Comparison of ENCODE assay signal across 21 cellular contexts in the genomic region with DNA sequence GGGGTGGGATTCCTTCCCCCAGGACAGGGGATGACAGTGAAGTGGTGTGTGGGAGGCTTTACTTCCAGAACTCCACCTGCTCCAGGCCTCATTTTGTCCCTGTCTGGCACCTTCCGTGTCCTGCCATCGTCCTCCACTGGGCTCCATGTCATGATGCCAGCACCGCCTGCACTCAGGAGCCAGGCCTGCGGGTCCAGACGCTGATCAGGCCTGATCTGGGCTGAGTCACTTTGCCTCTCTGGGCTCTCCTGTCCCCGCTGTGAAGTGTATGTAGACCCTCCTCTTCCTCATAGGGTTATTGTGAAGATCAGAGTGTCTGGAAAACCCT. TPM values are rescaled to one million over a fixed set of nuclear protein-coding genes. Genes with fewer than 3 reads are reported as not detected.
DNase-seq lines count a peak whose midpoint lies in the region; ATAC-seq and TF ChIP-seq lines count a peak whose summit lies in the region.
"Had no signal": no experiment of that assay in that cellular context is flagged by ENCODE, and none has a peak within 500 bp of the region (broad histone marks: within the 10 kb centered on the region; RNA-seq: fewer than 3 reads in every experiment).

No MANE protein-coding gene starts in this region.

- H3F3A ChIP-seq in GM23338 (replicated peaks; ENCODE audit: low read depth) = peaks cover 31% of the 10 kb centered on the region

- no peak overlapping the region for H2AFZ ChIP-seq in GM23338

- no peaks in the 10 kb centered on the region for H3K9me3 ChIP-seq in CD8-positive, alpha-beta memory T cell (ENCODE audit: low read length)

- peak overlapping the region; percentile 69; the same call in 1 of the 2 replicates for H3K27ac ChIP-seq in GM23338 (ENCODE audit: low read depth)
- H3K27ac ChIP-seq in CD8-positive, alpha-beta memory T cell (ENCODE audit: low read depth, low read length) = no peak overlapping the region
- H3K27ac ChIP-seq: C4-2B had no signal

- H3K27me3 ChIP-seq in GM23338 (ENCODE audit: insufficient read depth) = no peaks in the 10 kb centered on the region
- H3K27me3 ChIP-seq in CD8-positive, alpha-beta memory T cell (ENCODE audit: insufficient read depth, low read length, poor library complexity, severe bottlenecking) = no peaks in the 10 kb centered on the region

- POLR2A ChIA-PET in CD8-positive, alpha-beta memory T cell (lab: Charles Lee) = no interaction called here

- H3K27me3 Mint-ChIP-seq in GM23338 (ENCODE audit: insufficient read depth, low read depth, poor library complexity) (peaks cover 13% of the 10 kb centered on the region), glutamatergic neuron (ENCODE audit: unreplicated experiment) (peaks cover 4% of the 10 kb centered on the region)
- H3K27me3 Mint-ChIP-seq in activated T-helper 17 cell treated with anti-CD3 and anti-CD28 coated beads, Interleukin-2, amount 50 U/mL, for 72 hours = no peaks in the 10 kb centered on the region
- no peaks in the 10 kb centered on the region for H3K27me3 Mint-ChIP-seq in CD8-positive, alpha-beta memory T cell

- no peaks in the 10 kb centered on the region for H3K9me2 ChIP-seq in GM23338 (ENCODE audit: insufficient read depth)

- no peak for TF ChIP-seq CTCF in GM23338 (conservative IDR thresholded peaks at IDR 0.05; ENCODE audit: low read depth in 2 of 2)
- no peak for TF ChIP-seq CTCF in glutamatergic neuron (IDR thresholded peaks at IDR 0.05; ENCODE audit: partially characterized antibody, unreplicated experiment)

- ATAC-seq in GM23338 = no peak
- no peak for ATAC-seq in activated T-helper 17 cell treated with anti-CD3 and anti-CD28 coated beads, Interleukin-2, amount 50 U/mL, for 72 hours (replicated peaks)
- ATAC-seq in stimulated activated effector memory CD8-positive, alpha-beta T cell treated with anti-CD3 and anti-CD28 coated beads, Interleukin-12 subunit alpha, Interleukin-12 subunit beta, amount 100 ng/mL, for 72 hours = no peak
- ATAC-seq: SK-N-SH treated with all-trans-retinoic acid at 6 μM for 48 hours had no signal

- H3K4me3 ChIP-seq in GM23338 = no peak overlapping the region
- no peak overlapping the region for H3K4me3 ChIP-seq in CD8-positive, alpha-beta memory T cell (ENCODE audit: low read length)

- no peak for DNase-seq in GM23338 (ENCODE audit: low spot score)
- DNase-seq in glutamatergic neuron = no peak
- no peak for DNase-seq in stimulated activated effector memory CD8-positive, alpha-beta T cell treated with anti-CD3 and anti-CD28 coated beads, Interleukin-12 subunit alpha, Interleukin-12 subunit beta, amount 100 ng/mL, for 72 hours (ENCODE audit: low spot score in 2 of 2)
- DNase-seq in germinal center (ENCODE audit: low spot score) = no peak
- DNase-seq in NCI-H1436 (lab: John Stamatoyannopoulos, UW) = no peak
- DNase-seq in CD8-positive, alpha-beta memory T cell = no peak
- DNase-seq: COR-L47, DMS 273 treated with DMSO at 0.1 percent for 48 hours, GDM1, GOT3, MM.1S, NCI-H1092, NCI-H1694 treated with DMSO at 0.1 percent for 48 hours, NCI-H2107, SIG-M5 had no signal

- peaks cover 21% of the 10 kb centered on the region; the same call in 1 of the 2 replicates for H3K4me1 ChIP-seq in GM23338 (ENCODE audit: insufficient read depth)
- H3K4me1 ChIP-seq in CD8-positive, alpha-beta memory T cell (ENCODE audit: insufficient read depth, low read length) = no peaks in the 10 kb centered on the region

- no peaks in the 10 kb centered on the region for H3K79me2 ChIP-seq in GM23338 (replicated peaks; ENCODE audit: insufficient read depth)

- H3K4me1 Mint-ChIP-seq in GM23338 (peaks cover 29% of the 10 kb centered on the region), glutamatergic neuron (ENCODE audit: low read depth, unreplicated experiment) (peaks cover 5% of the 10 kb centered on the region)
- H3K4me1 Mint-ChIP-seq in activated T-helper 17 cell treated with anti-CD3 and anti-CD28 coated beads, Interleukin-2, amount 50 U/mL, for 72 hours = peaks cover 6% of the 10 kb centered on the region
- peaks cover 13% of the 10 kb centered on the region for H3K4me1 Mint-ChIP-seq in stimulated activated effector memory CD8-positive, alpha-beta T cell treated with anti-CD3 and anti-CD28 coated beads, Interleukin-12 subunit alpha, Interleukin-12 subunit beta, amount 100 ng/mL, for 72 hours
- H3K4me1 Mint-ChIP-seq in CD8-positive, alpha-beta memory T cell = peaks cover 0 to 7% (median 3%) of the 10 kb centered on the region in 3 donors

- H3K36me3 Mint-ChIP-seq in GM23338 (ENCODE audit: low read depth) (peaks cover 57% of the 10 kb centered on the region), glutamatergic neuron (ENCODE audit: unreplicated experiment) (peaks cover 4% of the 10 kb centered on the region)
- H3K36me3 Mint-ChIP-seq in activated T-helper 17 cell treated with anti-CD3 and anti-CD28 coated beads, Interleukin-2, amount 50 U/mL, for 72 hours (ENCODE audit: low read depth) = peaks cover 51% of the 10 kb centered on the region
- H3K36me3 Mint-ChIP-seq in stimulated activated effector memory CD8-positive, alpha-beta T cell treated with anti-CD3 and anti-CD28 coated beads, Interleukin-12 subunit alpha, Interleukin-12 subunit beta, amount 100 ng/mL, for 72 hours = peaks cover 55% of the 10 kb centered on the region
- peaks cover 4 to 62% (median 5%) of the 10 kb centered on the region in 3 donors for H3K36me3 Mint-ChIP-seq in CD8-positive, alpha-beta memory T cell

- peak overlapping the region; percentile 90 for H3K27ac Mint-ChIP-seq in GM23338
- peak overlapping the region; percentile 43 for H3K27ac Mint-ChIP-seq in activated T-helper 17 cell treated with anti-CD3 and anti-CD28 coated beads, Interleukin-2, amount 50 U/mL, for 72 hours
- no peak overlapping the region for H3K27ac Mint-ChIP-seq in glutamatergic neuron (ENCODE audit: unreplicated experiment)
- H3K27ac Mint-ChIP-seq in stimulated activated effector memory CD8-positive, alpha-beta T cell treated with anti-CD3 and anti-CD28 coated beads, Interleukin-12 subunit alpha, Interleukin-12 subunit beta, amount 100 ng/mL, for 72 hours = peak overlapping the region; percentile 23
- peak overlapping the region in 2 of 8 donors; percentile 66 to 91 for H3K27ac Mint-ChIP-seq in CD8-positive, alpha-beta memory T cell

- CTCF ChIA-PET in CD8-positive, alpha-beta memory T cell (lab: Charles Lee) = no interaction called here

- H4K20me1 ChIP-seq in GM23338 (replicated peaks; ENCODE audit: insufficient read depth) = no peaks in the 10 kb centered on the region; the same call in 1 of the 2 replicates

- H3K4me2 ChIP-seq in GM23338 = no peak overlapping the region

- H3K36me3 ChIP-seq in GM23338 (ENCODE audit: insufficient read depth) = no peaks in the 10 kb centered on the region
- H3K36me3 ChIP-seq in CD8-positive, alpha-beta memory T cell (ENCODE audit: insufficient read depth, low read length) = peaks cover 9% of the 10 kb centered on the region

- H3K4me3 Mint-ChIP-seq in GM23338 = peak overlapping the region; percentile 66; the same call in 2 of the 3 replicates
- H3K4me3 Mint-ChIP-seq in activated T-helper 17 cell treated with anti-CD3 and anti-CD28 coated beads, Interleukin-2, amount 50 U/mL, for 72 hours = no peak overlapping the region
- peak overlapping the region; percentile 20 for H3K4me3 Mint-ChIP-seq in glutamatergic neuron (ENCODE audit: unreplicated experiment)
- no peak overlapping the region for H3K4me3 Mint-ChIP-seq in stimulated activated effector memory CD8-positive, alpha-beta T cell treated with anti-CD3 and anti-CD28 coated beads, Interleukin-12 subunit alpha, Interleukin-12 subunit beta, amount 100 ng/mL, for 72 hours
- H3K4me3 Mint-ChIP-seq in CD8-positive, alpha-beta memory T cell = no peak overlapping the region

- H3K9me3 Mint-ChIP-seq in GM23338 (no peaks in the 10 kb centered on the region), glutamatergic neuron (ENCODE audit: unreplicated experiment) (peaks cover 7% of the 10 kb centered on the region)
- H3K9me3 Mint-ChIP-seq in activated T-helper 17 cell treated with anti-CD3 and anti-CD28 coated beads, Interleukin-2, amount 50 U/mL, for 72 hours = no peaks in the 10 kb centered on the region
- no peaks in the 10 kb centered on the region for H3K9me3 Mint-ChIP-seq in stimulated activated effector memory CD8-positive, alpha-beta T cell treated with anti-CD3 and anti-CD28 coated beads, Interleukin-12 subunit alpha, Interleukin-12 subunit beta, amount 100 ng/mL, for 72 hours
- H3K9me3 Mint-ChIP-seq in CD8-positive, alpha-beta memory T cell = no peaks in the 10 kb centered on the region

RNA-seq across cellular contexts. Expression of a gene that starts 9.6 kb away (rescaled TPM):
- 25.7 and 34.8 TPM in 2 replicates for total RNA-seq in GM23338 (2014; rRNA removed; shearing (Covaris generic))
- 24.3 TPM in 2 replicates for polyA plus RNA-seq in GM23338 (2016; fragmentation: Nextera tagmentation; extraction: Ambion mirVana)
- 10 to 100 TPM; 15.5 to 19.1 TPM for total RNA-seq in activated T-helper 17 cell treated with anti-CD3 and anti-CD28 coated beads, Interleukin-2, amount 50 U/mL, for 72 hours
- total RNA-seq in glutamatergic neuron (ENCODE audit: unreplicated experiment) = 13.6 TPM
- total RNA-seq in CD8-positive, alpha-beta memory T cell = 10 to 100 TPM; 26.1 to 30.1 TPM
- 4.5 TPM for polyA plus RNA-seq in CD8-positive, alpha-beta memory T cell

RNA-seq across cellular contexts. Expression of a gene that starts 14.6 kb away (rescaled TPM):
- total RNA-seq in GM23338 (2014; rRNA removed; shearing (Covaris generic)) = 47.1 and 58.6 TPM in 2 replicates
- polyA plus RNA-seq in GM23338 (2016; fragmentation: Nextera tagmentation; extraction: Ambion mirVana) = 45.6 and 46.4 TPM in 2 replicates
- 10 to 100 TPM; 55.6 to 56.1 TPM for total RNA-seq in activated T-helper 17 cell treated with anti-CD3 and anti-CD28 coated beads, Interleukin-2, amount 50 U/mL, for 72 hours
- 51.0 TPM for total RNA-seq in glutamatergic neuron (ENCODE audit: unreplicated experiment)
- total RNA-seq in CD8-positive, alpha-beta memory T cell = 10 to 100 TPM; 42.3 to 47.2 TPM
- polyA plus RNA-seq in CD8-positive, alpha-beta memory T cell = 23.7 TPM

RNA-seq across cellular contexts. Expression of a gene that starts 36.7 kb away (rescaled TPM):
- total RNA-seq in GM23338 (2014; rRNA removed; shearing (Covaris generic)) = 110 and 129 TPM in 2 replicates
- polyA plus RNA-seq in GM23338 (2016; fragmentation: Nextera tagmentation; extraction: Ambion mirVana) = 34.1 and 37.2 TPM in 2 replicates
- 10 to 100 TPM; 77.5 to 87.0 TPM for total RNA-seq in activated T-helper 17 cell treated with anti-CD3 and anti-CD28 coated beads, Interleukin-2, amount 50 U/mL, for 72 hours
- 175 TPM for total RNA-seq in glutamatergic neuron (ENCODE audit: unreplicated experiment)
- total RNA-seq in CD8-positive, alpha-beta memory T cell = 10 to 100 TPM; 82.5 to 87.7 TPM
- 10.1 TPM for polyA plus RNA-seq in CD8-positive, alpha-beta memory T cell

RNA-seq across cellular contexts. Expression of a gene that starts 40.4 kb away (rescaled TPM):
- not detected in 2 replicates for total RNA-seq in GM23338 (2014; rRNA removed; shearing (Covaris generic))
- 0.82 and 0.99 TPM in 2 replicates for polyA plus RNA-seq in GM23338 (2016; fragmentation: Nextera tagmentation; extraction: Ambion mirVana)
- total RNA-seq in activated T-helper 17 cell treated with anti-CD3 and anti-CD28 coated beads, Interleukin-2, amount 50 U/mL, for 72 hours = under 1 TPM; 0.32 to 0.45 TPM
- total RNA-seq in glutamatergic neuron (ENCODE audit: unreplicated experiment) = not detected
- under 1 TPM; 0.42 to 0.79 TPM for total RNA-seq in CD8-positive, alpha-beta memory T cell
- polyA plus RNA-seq in CD8-positive, alpha-beta memory T cell = not detected
- total RNA-seq: Daoy, LHCN-M2, OCI-LY7 had no signal

RNA-seq across cellular contexts. Expression of a gene that starts 47.5 kb away (rescaled TPM):
- 194 and 209 TPM in 2 replicates for total RNA-seq in GM23338 (2014; rRNA removed; shearing (Covaris generic))
- 188 and 225 TPM in 2 replicates for polyA plus RNA-seq in GM23338 (2016; fragmentation: Nextera tagmentation; extraction: Ambion mirVana)
- total RNA-seq in activated T-helper 17 cell treated with anti-CD3 and anti-CD28 coated beads, Interleukin-2, amount 50 U/mL, for 72 hours = 100 to 1,000 TPM in 1 of 2 donors, 10 to 100 TPM in 1; 82.7 to 109 TPM
- total RNA-seq in glutamatergic neuron (ENCODE audit: unreplicated experiment) = 342 TPM
- total RNA-seq in CD8-positive, alpha-beta memory T cell = 10 to 100 TPM; 91.9 to 93.7 TPM
- 47.7 TPM for polyA plus RNA-seq in CD8-positive, alpha-beta memory T cell

Comparison
In these comparisons a context has a peak if more than half of its experiments do, and no peak if none do; other contexts are left out.
1. H3K4me3 Mint-ChIP-seq: peak in GM23338 (single experiment) and glutamatergic neuron (single experiment); none in activated T-helper 17 cell treated with anti-CD3 and anti-CD28 coated beads, Interleukin-2, amount 50 U/mL, for 72 hours (single experiment), stimulated activated effector memory CD8-positive, alpha-beta T cell treated with anti-CD3 and anti-CD28 coated beads, Interleukin-12 subunit alpha, Interleukin-12 subunit beta, amount 100 ng/mL, for 72 hours (single experiment) and CD8-positive, alpha-beta memory T cell (0 of 7).